Comparison of ENCODE assay signal across 12 cellular contexts in the genomic region with DNA sequence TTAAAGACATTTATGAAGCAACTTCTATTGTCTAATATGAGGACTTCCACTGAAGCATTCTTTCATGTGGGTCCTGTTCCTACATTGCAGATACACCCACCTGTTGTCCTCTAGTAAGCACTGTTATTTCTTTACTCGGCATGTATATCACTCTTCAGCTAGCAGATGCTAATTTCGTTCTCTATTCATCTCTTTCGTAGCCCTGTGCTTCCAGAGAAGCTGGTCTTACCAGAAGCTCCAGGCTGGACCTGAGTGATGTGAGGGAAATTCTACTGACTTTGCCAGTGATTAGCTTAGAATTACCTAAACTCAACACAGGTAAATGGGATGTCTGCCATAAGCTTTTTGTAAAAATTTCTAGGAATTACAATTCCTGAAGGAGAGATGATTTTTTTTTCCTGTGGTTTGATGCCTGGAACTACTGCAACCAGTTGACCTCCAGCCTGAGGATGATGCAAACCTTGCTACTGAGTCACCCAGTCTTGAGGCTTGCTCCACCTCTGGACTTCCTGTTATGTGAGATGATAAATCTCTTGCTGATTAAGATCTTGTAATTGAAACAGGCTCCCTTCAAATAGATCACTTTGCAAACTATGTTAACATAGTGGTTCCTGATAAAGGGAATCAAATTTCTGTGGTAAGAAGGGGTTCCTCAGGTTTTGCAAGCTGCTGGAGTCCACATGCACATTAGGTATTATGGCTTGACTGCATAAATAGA. TPM values are rescaled to one million over a fixed set of nuclear protein-coding genes. Genes with fewer than 3 reads are reported as not detected.
DNase-seq lines count a peak whose midpoint lies in the region; ATAC-seq, FAIRE-seq and TF ChIP-seq lines count a peak whose summit lies in the region.
"Had no signal": no experiment of that assay in that cellular context is flagged by ENCODE, and none has a peak within 500 bp of the region (broad histone marks: within the 10 kb centered on the region; RNA-seq: fewer than 3 reads in every experiment).

No MANE protein-coding gene starts in this region.

- no peak overlapping the region for H2BK15ac ChIP-seq in IMR-90 (ENCODE audit: low read depth, low read length)

- H3K9ac ChIP-seq in IMR-90 (ENCODE audit: low read depth, low read length) (no peak overlapping the region), HepG2 (ENCODE audit: insufficient read depth, low read depth, low read length) (no peak overlapping the region)

- no peak overlapping the region for H3K14ac ChIP-seq in IMR-90 (replicated peaks; ENCODE audit: low read depth, low read length)

- H3K4me2 ChIP-seq in IMR-90 (ENCODE audit: low read depth, low read length): no peak overlapping the region
- no peak overlapping the region for H3K4me2 ChIP-seq in HepG2 (ENCODE audit: low read depth, low read length)

- H3K4me3 ChIP-seq in AG09309 (ENCODE audit: control insufficient read depth, low read depth, low read length) (no peak overlapping the region), IMR-90 (ENCODE audit: insufficient read depth, low read depth, low read length) (no peak overlapping the region), fibroblast of the aortic adventitia (ENCODE audit: low read depth, low read length) (no peak overlapping the region), HepG2 (replicated peaks in 1 of 3; ENCODE audit: insufficient read depth in 1 of 3, low read depth in 2 of 3, low read length in 3 of 3) (no peak overlapping the region)
- H3K4me3 ChIP-seq: uterus had no signal

- no peaks in the 10 kb centered on the region for H3K36me3 ChIP-seq in IMR-90 (ENCODE audit: control insufficient read depth, insufficient read depth, low read length)
- H3K36me3 ChIP-seq in HepG2 (replicated peaks in 1 of 2; ENCODE audit: control insufficient read depth in 1 of 2, insufficient read depth in 2 of 2, low read length in 2 of 2): no peaks in the 10 kb centered on the region
- H3K36me3 ChIP-seq: uterus had no signal

- H2AFZ ChIP-seq in IMR-90 (replicated peaks; ENCODE audit: low read length, poor library complexity) (no peak overlapping the region), HepG2 (ENCODE audit: low read length) (no peak overlapping the region)

- TF ChIP-seq CTCF in AG09309 (IDR thresholded peaks at IDR 0.05; ENCODE audit: control insufficient read depth, insufficient read depth, low read depth, low read length, missing control alignments): no peak
- TF ChIP-seq CTCF in IMR-90 (conservative IDR thresholded peaks at IDR 0.05; ENCODE audit: low read depth, low read length): no peak
- no peak for TF ChIP-seq CTCF in fibroblast of the aortic adventitia (IDR thresholded peaks at IDR 0.05; ENCODE audit: insufficient read depth, low read length)
- TF ChIP-seq CTCF in HepG2 (CRISPR knock-in tag; IDR thresholded peaks at IDR 0.05): no peak

- no peak for TF ChIP-seq RAD21 in IMR-90 (IDR thresholded peaks at IDR 0.05; ENCODE audit: low read length)
- TF ChIP-seq RAD21 in HepG2 (CRISPR knock-in tag; IDR thresholded peaks at IDR 0.05): no peak

- H3K4ac ChIP-seq in IMR-90 (ENCODE audit: low read depth, low read length): no peak overlapping the region

- TF ChIP-seq POLR2A in IMR-90 (IDR thresholded peaks at IDR 0.05; ENCODE audit: low read depth, low read length) (no peak), HepG2 (IDR thresholded peaks at IDR 0.05; ENCODE audit: insufficient read depth in 1 of 2, low read depth in 2 of 2, low read length in 2 of 2) (no peak)

- H2AK9ac ChIP-seq in IMR-90 (replicated peaks; ENCODE audit: low read depth, low read length, poor library complexity): no peak overlapping the region

- ATAC-seq in IMR-90 (ENCODE audit: low read depth) (no peak), HepG2 (no peak)
- ATAC-seq in stimulated activated effector memory CD8-positive, alpha-beta T cell treated with anti-CD3 and anti-CD28 coated beads, Interleukin-12 subunit alpha, Interleukin-12 subunit beta, amount 100 ng/mL, for 72 hours: no peak
- ATAC-seq: left cardiac atrium had no signal

- CTCF ChIA-PET in IMR-90 (lab: Yijun Ruan, JAX): no interaction called here
- CTCF ChIA-PET in HepG2 (lab: Yijun Ruan, JAX; ENCODE audit: low intra/inter-chr PET ratio, low total read pairs): no interaction called here

- intact Hi-C loops in IMR-90 (cut with micrococcal nuclease) (no loop called here), HepG2 (cut with micrococcal nuclease; ENCODE audit: unreplicated experiment) (no loop called here)

- no peak overlapping the region for H3K18ac ChIP-seq in IMR-90 (ENCODE audit: low read depth, low read length)

- no peak overlapping the region for H2AK5ac ChIP-seq in IMR-90 (ENCODE audit: low read depth, low read length)

- H3K27me3 ChIP-seq in IMR-90 (ENCODE audit: control insufficient read depth, insufficient read depth, low read length): no peaks in the 10 kb centered on the region
- H3K27me3 ChIP-seq in HepG2 (ENCODE audit: control insufficient read depth in 1 of 2, insufficient read depth in 2 of 2, low read length in 2 of 2): no peaks in the 10 kb centered on the region; a peak in 1 of 5 replicates
- H3K27me3 ChIP-seq: uterus had no signal

- H3K36me3 Mint-ChIP-seq in stimulated activated effector memory CD8-positive, alpha-beta T cell treated with anti-CD3 and anti-CD28 coated beads, Interleukin-12 subunit alpha, Interleukin-12 subunit beta, amount 100 ng/mL, for 72 hours: no peaks in the 10 kb centered on the region

- H4K5ac ChIP-seq in IMR-90 (ENCODE audit: low read depth, low read length): no peak overlapping the region

- FAIRE-seq in HepG2 (lab: Jason Lieb, UNC): no peak

- no peak overlapping the region for H3K23ac ChIP-seq in IMR-90 (ENCODE audit: low read depth, low read length)

- in situ Hi-C loops in IMR-90 (cut with MboI; ENCODE audit: low sequenced_read_pairs): no loop called here
- in situ Hi-C loops in HepG2 (cut with HindIII; ENCODE audit: extremely low pct_ligation_motif_present, low pct_unique_long_range_greater_than_20kb): no loop called here

- H2BK120ac ChIP-seq in IMR-90 (ENCODE audit: low read depth, low read length): no peak overlapping the region

- no peaks in the 10 kb centered on the region for H3K9me3 Mint-ChIP-seq in stimulated activated effector memory CD8-positive, alpha-beta T cell treated with anti-CD3 and anti-CD28 coated beads, Interleukin-12 subunit alpha, Interleukin-12 subunit beta, amount 100 ng/mL, for 72 hours

- H4K91ac ChIP-seq in IMR-90 (ENCODE audit: insufficient read depth, low read depth, low read length): no peak overlapping the region

- no peak overlapping the region for H3K56ac ChIP-seq in IMR-90 (ENCODE audit: extremely low read depth, insufficient read depth, low read length)

- no peak overlapping the region for H3K4me3 Mint-ChIP-seq in stimulated activated effector memory CD8-positive, alpha-beta T cell treated with anti-CD3 and anti-CD28 coated beads, Interleukin-12 subunit alpha, Interleukin-12 subunit beta, amount 100 ng/mL, for 72 hours

- dilution Hi-C loops in IMR-90 (cut with HindIII; ENCODE audit: low sequenced_read_pairs, unreplicated experiment): no loop called here

- H2BK20ac ChIP-seq in IMR-90 (ENCODE audit: low read depth, low read length): no peak overlapping the region

- H3K79me2 ChIP-seq in HepG2 (ENCODE audit: insufficient read depth, low read length): no peaks in the 10 kb centered on the region

- no peaks in the 10 kb centered on the region for H3K9me1 ChIP-seq in IMR-90 (ENCODE audit: insufficient read depth, low read length)

- H3K79me1 ChIP-seq in IMR-90 (ENCODE audit: low read depth in 1 of 2, low read length in 2 of 2): no peaks in the 10 kb centered on the region

- POLR2A ChIA-PET in IMR-90 (lab: Charles Lee; ENCODE audit: unreplicated experiment) (no interaction called here), HepG2 (lab: Yijun Ruan, JAX) (no interaction called here)

- TF ChIP-seq EP300 in HepG2 (IDR thresholded peaks at IDR 0.05; ENCODE audit: low read depth in 2 of 2, low read length in 2 of 2) (no peak), HepG2 (CRISPR knock-in tag; IDR thresholded peaks at IDR 0.05; ENCODE audit: borderline replicate concordance) (no peak)

- no CpG with 5 or more reads among the region's 3 CpGs for WGBS in IMR-90 (ENCODE audit: extremely low coverage in 2 of 2, insufficient read length in 1 of 2), 2 experiments
- WGBS in HepG2 (ENCODE audit: low lambda C conversion rate): 2% methylated on average over 3 of the region's 3 CpGs

- no peak overlapping the region for H4K8ac ChIP-seq in IMR-90 (ENCODE audit: low read depth in 2 of 2, low read length in 2 of 2)

- H3K27ac Mint-ChIP-seq in stimulated activated effector memory CD8-positive, alpha-beta T cell treated with anti-CD3 and anti-CD28 coated beads, Interleukin-12 subunit alpha, Interleukin-12 subunit beta, amount 100 ng/mL, for 72 hours: no peak overlapping the region
- H3K27ac Mint-ChIP-seq: activated T-helper 2 cell treated with anti-CD3 and anti-CD28 coated beads, Interferon-gamma antibody, Interleukin-2, Interleukin-4, amounts not matched to agents 10 μg/mL and 5 μg/mL and 100 μg/mL, durations not matched to agents 14 hours and 24 hours and 36 hours had no signal

- no peak overlapping the region for H2BK5ac ChIP-seq in IMR-90 (ENCODE audit: low read depth, low read length, poor library complexity, severe bottlenecking)

- no peaks in the 10 kb centered on the region for H3K4me1 Mint-ChIP-seq in stimulated activated effector memory CD8-positive, alpha-beta T cell treated with anti-CD3 and anti-CD28 coated beads, Interleukin-12 subunit alpha, Interleukin-12 subunit beta, amount 100 ng/mL, for 72 hours

- DNase-seq in AG09309 (ENCODE audit: low read depth) (peak; percentile 64), IMR-90 (peak; percentile 9), SW 1271 (lab: John Stamatoyannopoulos, UW) (peak; percentile 16 to 61), fibroblast of the aortic adventitia (ENCODE audit: low read depth) (peak; percentile 66), DMS79 (lab: John Stamatoyannopoulos, UW) (no peak), HepG2 (ENCODE audit: low spot score) (no peak)
- no peak for DNase-seq in stimulated activated effector memory CD8-positive, alpha-beta T cell treated with anti-CD3 and anti-CD28 coated beads, Interleukin-12 subunit alpha, Interleukin-12 subunit beta, amount 100 ng/mL, for 72 hours (ENCODE audit: low spot score in 2 of 2)
- no peak for DNase-seq in activated CD8-positive, alpha-beta memory T cell treated with anti-CD3 and anti-CD28 coated beads, Interleukin-2, amount 50 U/mL, for 48 hours
- DNase-seq: KBM-7, left cardiac atrium, uterus had no signal

- H4K20me1 ChIP-seq in IMR-90 (ENCODE audit: insufficient read depth, low read length) (no peaks in the 10 kb centered on the region), HepG2 (ENCODE audit: insufficient read depth, low read length) (no peaks in the 10 kb centered on the region)

- BruUV-seq in IMR-90 (replicated peaks; lab: Mats Ljungman, UMichigan) (no TSS peak), HepG2 (replicated peaks; lab: Mats Ljungman, UMichigan) (no TSS peak)

- H3K27ac ChIP-seq in IMR-90 (ENCODE audit: insufficient read depth, low read length): no peak overlapping the region
- no peak overlapping the region for H3K27ac ChIP-seq in HepG2 (ENCODE audit: extremely low read length, insufficient read depth, low read length)
- H3K27ac ChIP-seq: uterus had no signal

- H3K4me1 ChIP-seq in IMR-90 (ENCODE audit: control insufficient read depth, insufficient read depth, low read length) (no peaks in the 10 kb centered on the region), HepG2 (ENCODE audit: insufficient read depth, low read length) (no peaks in the 10 kb centered on the region)
- H3K4me1 ChIP-seq: uterus had no signal

- no peaks in the 10 kb centered on the region for H3K9me3 ChIP-seq in IMR-90 (ENCODE audit: control insufficient read depth, insufficient read depth, low read length)
- H3K9me3 ChIP-seq in HepG2 (ENCODE audit: low read length): no peaks in the 10 kb centered on the region
- H3K9me3 ChIP-seq: uterus had no signal

RNA-seq across cellular contexts. Expression of a gene that starts 52.2 kb away (rescaled TPM):
- total RNA-seq in IMR-90 (2012; rRNA removed): not detected in 2 replicates
- polyA plus RNA-seq in IMR-90 (2012; rRNA removed): not detected in 2 replicates
- not detected in 2 replicates for polyA plus RNA-seq in IMR-90 (2012; cell fraction: cytosol; rRNA removed)
- not detected in 2 replicates for polyA plus RNA-seq in IMR-90 (2012; cell fraction: nucleus; rRNA removed; ENCODE audit: low replicate concordance)
- total RNA-seq in fibroblast of the aortic adventitia (ENCODE audit: low replicate concordance): not detected in 2 replicates
- total RNA-seq in HepG2 (2016; rRNA removed; fragmentation: Illumina TruSeq; extraction: Trizol): not detected in 2 replicates
- not detected in 2 replicates for total RNA-seq in HepG2 (2016; cell fraction: cytosol; rRNA removed; fragmentation: Illumina TruSeq; extraction: Trizol; ENCODE audit: low read depth)
- not detected in 2 replicates for total RNA-seq in HepG2 (2016; cell fraction: insoluble cytoplasmic fraction; rRNA removed; fragmentation: Illumina TruSeq; extraction: Trizol)
- total RNA-seq in HepG2 (2016; cell fraction: membrane; rRNA removed; fragmentation: Illumina TruSeq; extraction: Trizol): not detected in 2 replicates
- total RNA-seq in HepG2 (2016; cell fraction: nucleus; rRNA removed; fragmentation: Illumina TruSeq; extraction: Trizol): not detected in 2 replicates
- 0.01 and 0.03 TPM in 2 replicates for polyA plus RNA-seq in HepG2 (2011; rRNA removed)
- not detected in 2 replicates for polyA plus RNA-seq in HepG2 (2011; cell fraction: cytosol; rRNA removed)
- 0.07 TPM in 1 of 2 replicates, not detected in the other for polyA plus RNA-seq in HepG2 (2011; cell fraction: nucleus; rRNA removed)
- not detected in 2 replicates for polyA plus RNA-seq in HepG2 (2012)
- polyA plus RNA-seq in HepG2 (2016; cell fraction: cytosol; fragmentation: Illumina TruSeq; extraction: Trizol; ENCODE audit: low read depth): not detected in 2 replicates
- polyA plus RNA-seq in HepG2 (2016; cell fraction: insoluble cytoplasmic fraction; fragmentation: Illumina TruSeq; extraction: Trizol; ENCODE audit: low read depth): not detected in 2 replicates
- polyA plus RNA-seq in HepG2 (2016; cell fraction: membrane; fragmentation: Illumina TruSeq; extraction: Trizol; ENCODE audit: low read depth): not detected in 2 replicates
- not detected in 2 replicates for polyA plus RNA-seq in HepG2 (2016; cell fraction: nucleus; fragmentation: Illumina TruSeq; extraction: Trizol; ENCODE audit: insufficient read depth, low read depth)
- 1.8 TPM in 1 of 2 replicates, not detected in the other for polyA minus RNA-seq in HepG2 (2011; rRNA and poly(A)+ RNA removed; ENCODE audit: low replicate concordance)
- not detected in 2 replicates for polyA minus RNA-seq in HepG2 (2011; cell fraction: cytosol; rRNA and poly(A)+ RNA removed)
- 0.12 TPM in 1 of 2 replicates, not detected in the other for polyA minus RNA-seq in HepG2 (2011; cell fraction: nucleus; rRNA and poly(A)+ RNA removed)
- total RNA-seq: activated T-helper 2 cell treated with anti-CD3 and anti-CD28 coated beads, Interferon-gamma antibody, Interleukin-2, Interleukin-4, amounts not matched to agents 10 μg/mL and 5 μg/mL and 100 μg/mL, durations not matched to agents 14 hours and 24 hours and 36 hours had no signal

Comparison
In these comparisons a context has a peak if more than half of its experiments do, and no peak if none do; other contexts are left out.
1. DNase-seq: peak in AG09309 (single experiment), IMR-90 (single experiment), SW 1271 (2 of 2) and fibroblast of the aortic adventitia (single experiment); none in DMS79 (single experiment), stimulated activated effector memory CD8-positive, alpha-beta T cell treated with anti-CD3 and anti-CD28 coated beads, Interleukin-12 subunit alpha, Interleukin-12 subunit beta, amount 100 ng/mL, for 72 hours (0 of 2), activated CD8-positive, alpha-beta memory T cell treated with anti-CD3 and anti-CD28 coated beads, Interleukin-2, amount 50 U/mL, for 48 hours (single experiment) and HepG2 (single experiment).